In genomic region chr17:66485272-66485947, GRCh38 we compare ENCODE assay signal across 3 cellular contexts.
TF ChIP-seq lines count a peak whose summit lies in the region.

No MANE protein-coding gene starts in this region.

TF ChIP-seq in A549, 52 proteins besides CTCF, POLR2A, EP300 and RAD21:
- no peak for TF ChIP-seq REST (IDR thresholded peaks at IDR 0.05)
- TF ChIP-seq USF2 (IDR thresholded peaks at IDR 0.05), result no peak

TF ChIP-seq in GM23338, 12 proteins besides CTCF, POLR2A, EP300 and RAD21 (continued from another document):
- TF ChIP-seq ETS1 (IDR thresholded peaks at IDR 0.05) (no peak), POLR2AphosphoS5 (IDR thresholded peaks at IDR 0.05; ENCODE audit: low read depth) (no peak), STAT1 (IDR thresholded peaks at IDR 0.05; ENCODE audit: unreplicated experiment) (no peak), CREB1 (CRISPR knock-in tag; IDR thresholded peaks at IDR 0.05; ENCODE audit: low read depth) (no peak), NANOG (IDR thresholded peaks at IDR 0.05; ENCODE audit: borderline replicate concordance) (no peak), EZH2phosphoT487 (IDR thresholded peaks at IDR 0.05; ENCODE audit: unreplicated experiment) (no peak), ZNF331 (CRISPR knock-in tag; IDR thresholded peaks at IDR 0.05; ENCODE audit: low read depth) (no peak), EZH2 (IDR thresholded peaks at IDR 0.05; ENCODE audit: low read depth, unreplicated experiment) (no peak), ZNF462 (CRISPR knock-in tag; IDR thresholded peaks at IDR 0.05) (no peak), ZNF114 (CRISPR knock-in tag; IDR thresholded peaks at IDR 0.05) (no peak)

TF ChIP-seq in WTC11, 78 proteins besides CTCF, POLR2A, EP300 and RAD21 (continued from another document):
- TF ChIP-seq E2F4 (CRISPR knock-in tag; IDR thresholded peaks at IDR 0.05; ENCODE audit: borderline replicate concordance, low read depth) (no peak), ATF3 (CRISPR knock-in tag; conservative IDR thresholded peaks at IDR 0.05) (no peak), ZNF263 (CRISPR knock-in tag; IDR thresholded peaks at IDR 0.05; ENCODE audit: low read depth) (no peak), GRHL2 (CRISPR knock-in tag; IDR thresholded peaks at IDR 0.05; ENCODE audit: insufficient replicate concordance, severe bottlenecking) (no peak), MLX (CRISPR knock-in tag; IDR thresholded peaks at IDR 0.05) (no peak), ETV6 (CRISPR knock-in tag; IDR thresholded peaks at IDR 0.05) (no peak), ERG (CRISPR knock-in tag; IDR thresholded peaks at IDR 0.05) (no peak)
TF ChIP-seq in WTC11: peak in this region for 0.
